Comparison of ENCODE assay signal across 9 cellular contexts in the genomic region with DNA sequence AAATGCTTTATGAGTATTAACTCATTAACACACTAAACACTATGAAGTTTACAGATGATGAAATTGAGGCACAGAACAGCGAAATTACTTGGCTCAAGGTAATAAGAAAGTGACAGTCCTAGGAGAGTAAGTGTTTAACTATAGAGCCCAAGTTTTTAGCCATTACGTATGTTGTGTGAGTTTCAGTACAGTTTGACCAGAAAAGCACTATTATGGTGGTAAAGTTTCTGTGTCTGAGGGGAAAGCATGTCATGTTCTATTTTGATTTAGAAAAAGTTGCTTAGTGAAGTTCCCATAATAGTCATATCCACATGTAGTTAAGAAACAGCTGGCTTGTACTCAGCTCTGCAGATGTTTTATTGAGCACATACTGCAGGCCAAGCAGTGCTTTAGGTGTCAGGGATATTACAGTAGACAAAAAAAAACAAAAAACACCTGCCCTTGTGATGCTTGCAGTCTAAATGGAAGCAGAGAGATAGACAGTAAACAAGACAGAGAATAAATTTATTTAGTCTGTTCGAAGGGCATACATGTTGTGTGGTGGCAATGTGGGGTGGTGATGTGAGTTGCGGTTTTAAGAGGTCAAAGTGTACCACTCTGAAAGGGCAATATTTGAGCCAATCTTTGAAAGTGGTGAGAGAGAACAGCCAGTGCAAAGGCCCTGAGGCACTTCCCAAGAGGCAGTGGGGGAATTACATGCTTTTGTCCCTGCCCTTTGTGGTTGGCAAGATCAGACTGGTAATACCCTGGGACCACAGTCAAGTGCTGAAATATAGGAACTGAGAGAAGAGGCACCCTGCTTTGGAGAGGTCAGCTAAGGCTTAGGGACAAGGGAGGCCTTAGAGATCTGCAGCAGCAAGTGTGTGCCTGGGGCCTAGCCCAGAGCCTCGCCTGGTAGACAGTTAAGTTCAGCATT. TPM values are rescaled to one million over a fixed set of nuclear protein-coding genes. Genes with fewer than 3 reads are reported as not detected.
DNase-seq lines count a peak whose midpoint lies in the region; ATAC-seq, FAIRE-seq and TF ChIP-seq lines count a peak whose summit lies in the region.
"Had no signal": no experiment of that assay in that cellular context is flagged by ENCODE, and none has a peak within 500 bp of the region (broad histone marks: within the 10 kb centered on the region; RNA-seq: fewer than 3 reads in every experiment).

No MANE protein-coding gene starts in this region.

- H2BK15ac ChIP-seq in mesenchymal stem cell (ENCODE audit: low read depth, poor library complexity, severe bottlenecking): no peak overlapping the region

- H3K79me1 ChIP-seq in mesenchymal stem cell (replicated peaks; ENCODE audit: low read length, poor library complexity, severe bottlenecking): peaks cover 30% of the 10 kb centered on the region

- TF ChIP-seq POLR2A in GM12892 (IDR thresholded peaks at IDR 0.05; ENCODE audit: low read depth, low read length): no peak

- no peaks in the 10 kb centered on the region for H3K27me3 ChIP-seq in mesenchymal stem cell (ENCODE audit: control insufficient read depth in 1 of 2, insufficient read depth in 1 of 2, low read length in 2 of 2)

- no peak overlapping the region for H3K18ac ChIP-seq in mesenchymal stem cell (ENCODE audit: low read depth in 1 of 2, low read length in 2 of 2)

- no peak overlapping the region for H3K27ac ChIP-seq in mesenchymal stem cell (ENCODE audit: low read length, poor library complexity, severe bottlenecking)

- H3K4me3 ChIP-seq in mesenchymal stem cell (ENCODE audit: insufficient read depth in 1 of 2, low read depth in 1 of 2, low read length in 2 of 2): no peak overlapping the region

- peaks cover 57 to 77% of the 10 kb centered on the region in 2 donors for H3K4me1 Mint-ChIP-seq in effector memory CD8-positive, alpha-beta T cell (ENCODE audit: low read depth in 2 of 2)

- peak overlapping the region; percentile 94 to 95 for H3K27ac Mint-ChIP-seq in effector memory CD8-positive, alpha-beta T cell

- H3K9me3 ChIP-seq in mesenchymal stem cell (ENCODE audit: control insufficient read depth, low read length): no peaks in the 10 kb centered on the region

- H2BK120ac ChIP-seq in mesenchymal stem cell (ENCODE audit: low read depth, low read length): no peak overlapping the region

- DNase-seq in GM12892 (ENCODE audit: insufficient read length) (no peak), GM20000 (ENCODE audit: low spot score) (peak; percentile 54), mesenchymal stem cell (no peak), NCI-H2029 treated with DMSO at 0.1 percent for 48 hours (lab: John Stamatoyannopoulos, UW) (no peak), NCI-H1436 (lab: John Stamatoyannopoulos, UW) (no peak)
- no peak for DNase-seq in effector memory CD8-positive, alpha-beta T cell
- DNase-seq in stimulated activated naive CD4-positive, alpha-beta T cell treated with Interleukin-2 at 50 U/mL for 16 hours (lab: John Stamatoyannopoulos, UW): no peak

- no peak overlapping the region for H4K8ac ChIP-seq in mesenchymal stem cell (ENCODE audit: low read length)

- no peak overlapping the region for H3K4me2 ChIP-seq in mesenchymal stem cell (ENCODE audit: low read length, poor library complexity, severe bottlenecking)

- peak; percentile 88 for FAIRE-seq in GM12892 (lab: Jason Lieb, UNC)

- peaks cover 60% of the 10 kb centered on the region for H3K36me3 Mint-ChIP-seq in effector memory CD8-positive, alpha-beta T cell (ENCODE audit: insufficient read depth)

- no peak overlapping the region for H3K9ac ChIP-seq in mesenchymal stem cell (ENCODE audit: low read length)

- H3K27me3 Mint-ChIP-seq in effector memory CD8-positive, alpha-beta T cell: no peaks in the 10 kb centered on the region

- peaks cover 4 to 5% of the 10 kb centered on the region in 2 experiments for H3K36me3 ChIP-seq in mesenchymal stem cell (ENCODE audit: control insufficient read depth in 1 of 2, insufficient read depth in 2 of 2, low read depth in 1 of 2, low read length in 2 of 2)

- 96% methylated on average over 5 of the region's 5 CpGs for WGBS in mesenchymal stem cell

- no peaks in the 10 kb centered on the region for H3K9me3 Mint-ChIP-seq in effector memory CD8-positive, alpha-beta T cell

- no peak overlapping the region for H2AFZ ChIP-seq in mesenchymal stem cell (ENCODE audit: low read depth, low read length)

- ATAC-seq in HG03354 (IDR thresholded peaks at IDR 0.05; ENCODE audit: poor library complexity, severe bottlenecking, unreplicated experiment): peak; percentile 64
- no peak for ATAC-seq in effector memory CD8-positive, alpha-beta T cell (replicated peaks)
- ATAC-seq: HCT116 had no signal

- H3K14ac ChIP-seq in mesenchymal stem cell (ENCODE audit: low read length in 2 of 2): no peak overlapping the region

- no peak overlapping the region for H2AK5ac ChIP-seq in mesenchymal stem cell (ENCODE audit: low read length, severe bottlenecking)

- no peak overlapping the region for H4K91ac ChIP-seq in mesenchymal stem cell (ENCODE audit: low read length)

- H3K4me1 ChIP-seq in mesenchymal stem cell (ENCODE audit: control insufficient read depth, insufficient read depth, low read depth, low read length): peaks cover 5% of the 10 kb centered on the region

- H2BK12ac ChIP-seq in mesenchymal stem cell (ENCODE audit: low read length in 2 of 2): no peak overlapping the region

- H3K23ac ChIP-seq in mesenchymal stem cell (ENCODE audit: low read length in 2 of 2): no peak overlapping the region

- no peak overlapping the region for H3K4ac ChIP-seq in mesenchymal stem cell (ENCODE audit: low read depth in 1 of 2, low read length in 2 of 2)

- TF ChIP-seq CTCF in GM20000 (IDR thresholded peaks at IDR 0.05; ENCODE audit: extremely low read depth, missing control alignments): no peak

- peak overlapping the region; percentile 93 to 95 for H3K4me3 Mint-ChIP-seq in effector memory CD8-positive, alpha-beta T cell

- no peak overlapping the region for H2BK5ac ChIP-seq in mesenchymal stem cell (ENCODE audit: low read depth, low read length, poor library complexity, severe bottlenecking)

RNA-seq across cellular contexts. Expression of gene TMEM131L, which starts 6.2 kb away (rescaled TPM):
- 64.2 TPM for polyA plus RNA-seq in GM12892 (2012; ENCODE audit: missing spikeins)
- 3.8 TPM for polyA plus RNA-seq in mesenchymal stem cell (2013, experiment 1 of 2)
- polyA plus RNA-seq in mesenchymal stem cell (2013, experiment 2 of 2): 3.5 TPM
